Comparison of ENCODE assay signal across 1 cellular context in the genomic region with DNA sequence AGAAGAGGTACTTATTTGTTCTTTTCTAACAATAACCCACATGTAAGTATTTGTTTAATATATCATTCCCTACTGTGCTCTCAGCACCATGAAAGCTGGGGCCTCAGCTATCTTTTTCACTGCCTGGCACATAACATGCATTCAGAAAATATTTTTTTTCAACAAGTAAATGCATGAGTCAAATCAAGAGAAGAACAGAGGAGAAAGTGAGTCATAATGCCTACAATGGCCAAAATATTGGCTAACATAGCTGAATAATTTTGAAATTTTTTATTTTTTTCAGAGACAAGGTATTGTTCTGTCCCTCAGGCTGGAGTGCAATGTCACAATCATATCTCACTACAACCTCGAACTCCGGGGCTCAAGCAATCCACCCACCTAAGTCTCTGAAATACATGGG.
TF ChIP-seq lines count a peak whose summit lies in the region.

No MANE protein-coding gene starts in this region.

TF ChIP-seq in IMR-90, 13 proteins besides CTCF, POLR2A, EP300 and RAD21:
- TF ChIP-seq RCOR1 (IDR thresholded peaks at IDR 0.05; ENCODE audit: insufficient replicate concordance, low read length) (no peak), CEBPB (IDR thresholded peaks at IDR 0.05; ENCODE audit: low read depth, low read length) (peak; percentile 73), FOS (IDR thresholded peaks at IDR 0.05; ENCODE audit: low read depth, low read length) (peak; percentile 42; the same call in 1 of the 2 replicates)
